Comparison of ENCODE assay signal across 21 cellular contexts in genomic region chr5:11851965-11852745, GRCh38. TPM values are rescaled to one million over a fixed set of nuclear protein-coding genes. Genes with fewer than 3 reads are reported as not detected.
"Had no signal": no experiment of that assay in that cellular context is flagged by ENCODE, and none has a peak within 500 bp of the region (broad histone marks: within the 10 kb centered on the region; RNA-seq: fewer than 3 reads in every experiment).

No MANE protein-coding gene starts in this region.

- H3K36me3 ChIP-seq: left ventricle myocardium inferior, ovary, right lobe of liver, spleen, thyroid gland had no signal

- H3K9me3 Mint-ChIP-seq: activated CD4-positive, alpha-beta T cell treated with anti-CD3 and anti-CD28 coated beads, Interleukin-2, amount 10 ng/mL, durations not matched to agents 7 days and 5 days had no signal

- H3K36me3 Mint-ChIP-seq: activated naive CD8-positive, alpha-beta T cell; naive thymus-derived CD4-positive, alpha-beta T cell; stimulated activated naive B cell treated with anti-CD40 and anti-IgM and Interleukin-4, amounts not matched to agents 10 μg/mL and 1 μg/mL and 100 μg/mL, for 72 hours; T-cell had no signal

- H3K4me1 Mint-ChIP-seq: activated CD4-positive, alpha-beta T cell treated with anti-CD3 and anti-CD28 coated beads, Interleukin-2, amount 10 ng/mL, durations not matched to agents 7 days and 5 days; naive thymus-derived CD4-positive, alpha-beta T cell; stimulated activated naive B cell treated with anti-CD40 and anti-IgM and Interleukin-4, amounts not matched to agents 10 μg/mL and 1 μg/mL and 100 μg/mL, for 72 hours; T-cell had no signal

- H3K4me3 ChIP-seq: coronary artery, left ventricle myocardium inferior, ovary, right lobe of liver, spleen, thyroid gland had no signal

- H3K4me3 Mint-ChIP-seq: activated CD4-positive, alpha-beta T cell treated with anti-CD3 and anti-CD28 coated beads, Interleukin-2, amount 10 ng/mL, durations not matched to agents 7 days and 5 days; activated naive CD8-positive, alpha-beta T cell; activated T-helper 1 cell treated with anti-CD3 and anti-CD28 coated beads, Interleukin-12 subunit alpha, Interleukin-12 subunit beta, Interleukin-2, Interleukin-4 antibody, amounts not matched to agents 30 ng/mL and 10 ng/mL and 1 ng/mL, durations not matched to agents 14 hours and 24 hours and 36 hours; naive thymus-derived CD4-positive, alpha-beta T cell; stimulated activated naive B cell treated with anti-CD40 and anti-IgM and Interleukin-4, amounts not matched to agents 10 μg/mL and 1 μg/mL and 100 μg/mL, for 72 hours; T-cell had no signal

- H3K27ac Mint-ChIP-seq: activated CD4-positive, alpha-beta T cell treated with anti-CD3 and anti-CD28 coated beads, Interleukin-2, amount 10 ng/mL, durations not matched to agents 7 days and 5 days; activated naive CD8-positive, alpha-beta T cell; activated T-helper 1 cell treated with anti-CD3 and anti-CD28 coated beads, Interleukin-12 subunit alpha, Interleukin-12 subunit beta, Interleukin-2, Interleukin-4 antibody, amounts not matched to agents 30 ng/mL and 10 ng/mL and 1 ng/mL, durations not matched to agents 14 hours and 24 hours and 36 hours; naive thymus-derived CD4-positive, alpha-beta T cell; stimulated activated naive B cell treated with anti-CD40 and anti-IgM and Interleukin-4, amounts not matched to agents 10 μg/mL and 1 μg/mL and 100 μg/mL, for 72 hours; T-cell had no signal

- H3K27ac ChIP-seq: coronary artery, left ventricle myocardium inferior, ovary, right lobe of liver, spleen, thyroid gland had no signal

- H3K27me3 ChIP-seq: ovary, right lobe of liver, spleen, thyroid gland had no signal

- ATAC-seq: naive thymus-derived CD4-positive, alpha-beta T cell; stimulated activated naive B cell treated with anti-CD40 and anti-IgM and Interleukin-4, amounts not matched to agents 10 μg/mL and 1 μg/mL and 100 μg/mL, for 72 hours; T-cell had no signal

- H3K4me1 ChIP-seq: left ventricle myocardium inferior, right lobe of liver, spleen, thyroid gland had no signal

- H3K27me3 Mint-ChIP-seq: activated CD4-positive, alpha-beta T cell treated with anti-CD3 and anti-CD28 coated beads, Interleukin-2, amount 10 ng/mL, durations not matched to agents 7 days and 5 days; activated naive CD8-positive, alpha-beta T cell; brain; naive thymus-derived CD4-positive, alpha-beta T cell; stimulated activated naive B cell treated with anti-CD40 and anti-IgM and Interleukin-4, amounts not matched to agents 10 μg/mL and 1 μg/mL and 100 μg/mL, for 72 hours; T-cell had no signal

- DNase-seq: activated CD4-positive, alpha-beta T cell treated with anti-CD3 and anti-CD28 coated beads, Interleukin-2, amount 10 ng/mL, durations not matched to agents 7 days and 5 days; activated CD4-positive, CD25-positive, alpha-beta regulatory T cell; activated CD8-positive, alpha-beta memory T cell treated with anti-CD3 and anti-CD28 coated beads for 24 hours; activated CD8-positive, alpha-beta memory T cell treated with anti-CD3 and anti-CD28 coated beads, Interleukin-2, amount 50 U/mL, for 48 hours; central memory CD4-positive, alpha-beta T cell; erythroblast; left ventricle myocardium inferior; mammary epithelial cell; naive thymus-derived CD4-positive, alpha-beta T cell; ovary; right lobe of liver; spleen; stimulated activated CD4-positive, alpha-beta T cell treated with anti-CD3 and anti-CD28 coated beads, Interleukin-4, amount 100 ng/mL, for 4 hours; stimulated activated naive B cell treated with anti-CD40 and anti-IgM and Interleukin-4, amounts not matched to agents 10 μg/mL and 1 μg/mL and 100 μg/mL, for 72 hours; T-cell; thyroid gland had no signal

- H3K9me3 ChIP-seq: left ventricle myocardium inferior, ovary, right lobe of liver, thyroid gland had no signal

RNA-seq across cellular contexts. Expression of gene CTNND2, which starts 52.1 kb away (rescaled TPM):
- total RNA-seq: activated CD4-positive, alpha-beta T cell treated with anti-CD3 and anti-CD28 coated beads, Interleukin-2, amount 10 ng/mL, durations not matched to agents 7 days and 5 days; activated T-helper 1 cell treated with anti-CD3 and anti-CD28 coated beads, Interleukin-12 subunit alpha, Interleukin-12 subunit beta, Interleukin-2, Interleukin-4 antibody, amounts not matched to agents 30 ng/mL and 10 ng/mL and 1 ng/mL, durations not matched to agents 14 hours and 24 hours and 36 hours; mammary epithelial cell; pulmonary artery endothelial cell had no signal
- polyA plus RNA-seq: mammary epithelial cell; naive thymus-derived CD4-positive, alpha-beta T cell had no signal
